1 cellular context compared by ENCODE assay signal in genomic region chr1:181116819-181117390, GRCh38.
TF ChIP-seq lines count a peak whose summit lies in the region.

No MANE protein-coding gene starts in this region.

TF ChIP-seq in A549, 52 proteins besides CTCF, POLR2A, EP300 and RAD21:
- TF ChIP-seq, protein P1, sequence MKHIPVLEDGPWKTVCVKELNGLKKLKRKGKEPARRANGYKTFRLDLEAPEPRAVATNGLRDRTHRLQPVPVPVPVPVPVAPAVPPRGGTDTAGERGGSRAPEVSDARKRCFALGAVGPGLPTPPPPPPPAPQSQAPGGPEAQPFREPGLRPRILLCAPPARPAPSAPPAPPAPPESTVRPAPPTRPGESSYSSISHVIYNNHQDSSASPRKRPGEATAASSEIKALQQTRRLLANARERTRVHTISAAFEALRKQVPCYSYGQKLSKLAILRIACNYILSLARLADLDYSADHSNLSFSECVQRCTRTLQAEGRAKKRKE (CRISPR knock-in tag; IDR thresholded peaks at IDR 0.05; ENCODE audit: low read depth), result no peak
- TF ChIP-seq KDM1A (IDR thresholded peaks at IDR 0.05; ENCODE audit: low read depth) (0 out of 2 replicates have a peak, but pooled peaks have one; percentile 60), RFX5 (IDR thresholded peaks at IDR 0.05) (no peak), HEYL (CRISPR knock-in tag; IDR thresholded peaks at IDR 0.05) (no peak), PHF8 (IDR thresholded peaks at IDR 0.05; ENCODE audit: borderline replicate concordance, low read depth) (no peak), FOSB (CRISPR knock-in tag; IDR thresholded peaks at IDR 0.05) (no peak), EHMT2 (IDR thresholded peaks at IDR 0.05; ENCODE audit: low read depth) (no peak), ESRRA (IDR thresholded peaks at IDR 0.05; ENCODE audit: borderline replicate concordance, low read length) (no peak), USF2 (IDR thresholded peaks at IDR 0.05) (no peak), HOXA7 (CRISPR knock-in tag; IDR thresholded peaks at IDR 0.05) (no peak), SMC3 (IDR thresholded peaks at IDR 0.05) (no peak), TP53 (CRISPR knock-in tag; IDR thresholded peaks at IDR 0.05) (no peak)
- TF ChIP-seq, protein P2, sequence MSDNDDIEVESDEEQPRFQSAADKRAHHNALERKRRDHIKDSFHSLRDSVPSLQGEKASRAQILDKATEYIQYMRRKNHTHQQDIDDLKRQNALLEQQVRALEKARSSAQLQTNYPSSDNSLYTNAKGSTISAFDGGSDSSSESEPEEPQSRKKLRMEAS (IDR thresholded peaks at IDR 0.05), result 0 out of 2 replicates have a peak, but pooled peaks have one; percentile 4
- TF ChIP-seq, protein P3, sequence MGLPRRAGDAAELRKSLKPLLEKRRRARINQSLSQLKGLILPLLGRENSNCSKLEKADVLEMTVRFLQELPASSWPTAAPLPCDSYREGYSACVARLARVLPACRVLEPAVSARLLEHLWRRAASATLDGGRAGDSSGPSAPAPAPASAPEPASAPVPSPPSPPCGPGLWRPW (IDR thresholded peaks at IDR 0.05), result no peak
- TF ChIP-seq, protein P4, sequence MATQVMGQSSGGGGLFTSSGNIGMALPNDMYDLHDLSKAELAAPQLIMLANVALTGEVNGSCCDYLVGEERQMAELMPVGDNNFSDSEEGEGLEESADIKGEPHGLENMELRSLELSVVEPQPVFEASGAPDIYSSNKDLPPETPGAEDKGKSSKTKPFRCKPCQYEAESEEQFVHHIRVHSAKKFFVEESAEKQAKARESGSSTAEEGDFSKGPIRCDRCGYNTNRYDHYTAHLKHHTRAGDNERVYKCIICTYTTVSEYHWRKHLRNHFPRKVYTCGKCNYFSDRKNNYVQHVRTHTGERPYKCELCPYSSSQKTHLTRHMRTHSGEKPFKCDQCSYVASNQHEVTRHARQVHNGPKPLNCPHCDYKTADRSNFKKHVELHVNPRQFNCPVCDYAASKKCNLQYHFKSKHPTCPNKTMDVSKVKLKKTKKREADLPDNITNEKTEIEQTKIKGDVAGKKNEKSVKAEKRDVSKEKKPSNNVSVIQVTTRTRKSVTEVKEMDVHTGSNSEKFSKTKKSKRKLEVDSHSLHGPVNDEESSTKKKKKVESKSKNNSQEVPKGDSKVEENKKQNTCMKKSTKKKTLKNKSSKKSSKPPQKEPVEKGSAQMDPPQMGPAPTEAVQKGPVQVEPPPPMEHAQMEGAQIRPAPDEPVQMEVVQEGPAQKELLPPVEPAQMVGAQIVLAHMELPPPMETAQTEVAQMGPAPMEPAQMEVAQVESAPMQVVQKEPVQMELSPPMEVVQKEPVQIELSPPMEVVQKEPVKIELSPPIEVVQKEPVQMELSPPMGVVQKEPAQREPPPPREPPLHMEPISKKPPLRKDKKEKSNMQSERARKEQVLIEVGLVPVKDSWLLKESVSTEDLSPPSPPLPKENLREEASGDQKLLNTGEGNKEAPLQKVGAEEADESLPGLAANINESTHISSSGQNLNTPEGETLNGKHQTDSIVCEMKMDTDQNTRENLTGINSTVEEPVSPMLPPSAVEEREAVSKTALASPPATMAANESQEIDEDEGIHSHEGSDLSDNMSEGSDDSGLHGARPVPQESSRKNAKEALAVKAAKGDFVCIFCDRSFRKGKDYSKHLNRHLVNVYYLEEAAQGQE (IDR thresholded peaks at IDR 0.05), result no peak
